In the genomic region with DNA sequence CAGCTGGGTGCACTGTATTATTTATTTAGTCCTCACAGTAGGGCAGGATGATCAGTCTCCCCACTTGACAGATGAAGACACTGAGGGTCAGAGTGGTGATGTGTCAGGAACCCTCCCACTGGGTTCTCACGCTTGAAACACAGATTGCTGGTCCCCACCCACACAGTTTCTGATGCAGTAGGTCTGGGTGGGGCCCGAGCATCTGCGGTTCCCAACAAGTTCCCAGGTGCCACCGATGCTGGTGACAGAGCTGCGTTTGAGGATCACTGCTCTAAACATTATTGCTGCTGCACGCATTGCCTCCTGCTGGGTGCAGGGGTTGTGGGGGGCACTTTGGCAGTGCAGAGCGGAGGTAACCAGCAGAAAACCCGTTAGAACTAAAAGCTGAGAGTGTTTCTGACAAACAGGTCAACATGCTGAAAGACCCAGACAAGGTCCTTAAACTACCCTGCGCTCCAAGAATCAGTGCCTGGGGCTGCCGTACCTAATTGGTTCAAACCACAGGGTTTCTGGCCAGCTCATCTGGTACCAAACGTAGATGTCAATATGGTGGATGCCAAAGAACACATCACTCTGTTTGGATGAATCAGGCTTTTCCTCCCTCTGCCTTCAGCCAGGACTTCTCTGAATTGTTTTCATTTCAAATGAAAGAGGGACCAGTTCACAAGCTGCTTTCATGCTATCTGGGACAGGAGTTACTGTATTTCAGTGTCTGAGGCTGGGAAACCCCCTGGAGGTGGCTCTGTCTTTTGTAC, we compare ENCODE assay signal across 8 cellular contexts.
DNase-seq lines count a peak whose midpoint lies in the region; ATAC-seq and TF ChIP-seq lines count a peak whose summit lies in the region.

No MANE protein-coding gene starts in this region.

- no peak overlapping the region for H4K91ac ChIP-seq in H9 (ENCODE audit: insufficient read length, low read depth, low read length)

- H3K4me1 ChIP-seq in H9 (ENCODE audit: insufficient read depth, low read length) (no peaks in the 10 kb centered on the region), upper lobe of right lung (peaks cover 36% of the 10 kb centered on the region)

- H3K23me2 ChIP-seq in H9 (ENCODE audit: insufficient read length, low read depth, low read length, poor library complexity, severe bottlenecking): no peaks in the 10 kb centered on the region

- H3K4ac ChIP-seq in H9 (ENCODE audit: low read depth, low read length): no peak overlapping the region

- no peak overlapping the region for H4K8ac ChIP-seq in H9 (replicated peaks; ENCODE audit: insufficient read length, low read depth, low read length)

- no peak overlapping the region for H3K23ac ChIP-seq in H9 (ENCODE audit: insufficient read length, low read depth, low read length)

- intact Hi-C loops in upper lobe of right lung (cut with DNase I): no loop called here
- intact Hi-C loops in left colon (cut with DNase I, micrococcal nuclease): no loop called here

- DNase-seq in AG10803 (ENCODE audit: low read depth) (peak; percentile 86), H9 (no peak), dermis microvascular lymphatic vessel endothelial cell (ENCODE audit: low read depth in 2 of 2) (peak; percentile 86 to 96), NCI-H2227 (lab: John Stamatoyannopoulos, UW; ENCODE audit: unreplicated experiment) (no peak), upper lobe of right lung (no peak), left colon (no peak)
- DNase-seq in activated CD4-positive, alpha-beta T cell treated with anti-CD3 and anti-CD28 coated beads for 48 hours: peak; percentile 67
- peak; percentile 46 to 51 for DNase-seq in stimulated activated CD4-positive, alpha-beta T cell treated with anti-CD3 and anti-CD28 coated beads, Interleukin-15, amount 100 ng/mL, for 48 hours (ENCODE audit: low read depth in 2 of 2)

- peak; percentile 13; the same call in 1 of the 2 replicates for TF ChIP-seq CTCF in AG10803 (conservative IDR thresholded peaks at IDR 0.05; ENCODE audit: low read length)
- TF ChIP-seq CTCF in H9 (conservative IDR thresholded peaks at IDR 0.05): no peak
- TF ChIP-seq CTCF in upper lobe of right lung (IDR thresholded peaks at IDR 0.05): no peak

- H2BK120ac ChIP-seq in H9 (ENCODE audit: low read depth, low read length, poor library complexity, severe bottlenecking): no peak overlapping the region

- no peak overlapping the region for H2AFZ ChIP-seq in H9 (ENCODE audit: low read length)

- H3K36me3 ChIP-seq in upper lobe of right lung: peaks cover 8% of the 10 kb centered on the region

- H3K9me3 ChIP-seq in H9 (ENCODE audit: control insufficient read depth, low read depth, low read length) (no peaks in the 10 kb centered on the region), upper lobe of right lung (no peaks in the 10 kb centered on the region)

- no peaks in the 10 kb centered on the region for H3K79me2 ChIP-seq in H9 (ENCODE audit: insufficient read depth, low read length)

- no peak overlapping the region for H3K18ac ChIP-seq in H9 (ENCODE audit: insufficient read length, low read depth, low read length)

- H2AK5ac ChIP-seq in H9 (ENCODE audit: insufficient read length, low read length): no peak overlapping the region

- no peak overlapping the region for H3T11ph ChIP-seq in H9 (ENCODE audit: low read length)

- WGBS in H9 (ENCODE audit: extremely low coverage, insufficient read length, low lambda C conversion rate): no CpG with 5 or more reads among the region's 11 CpGs

- no peak overlapping the region for H3K4me3 Mint-ChIP-seq in H9

- no peak overlapping the region for H3K4me2 ChIP-seq in H9 (ENCODE audit: insufficient read depth, insufficient read length, low read length)

- H3K27ac ChIP-seq in H9 (ENCODE audit: insufficient read length, low read depth, low read length): no peak overlapping the region
- H3K27ac ChIP-seq in upper lobe of right lung: no peak overlapping the region

- no peak for ATAC-seq in upper lobe of right lung
- no peak for ATAC-seq in left colon

- no peaks in the 10 kb centered on the region for H4K20me1 ChIP-seq in H9 (ENCODE audit: control insufficient read depth, insufficient read depth, insufficient read length)

- H3K9ac ChIP-seq in H9 (ENCODE audit: extremely low read depth, insufficient read length, low read length): no peak overlapping the region

- H3K56ac ChIP-seq in H9 (ENCODE audit: insufficient read length, low read depth, low read length): no peak overlapping the region

- H3K27ac Mint-ChIP-seq in H9: peak overlapping the region in 2 of 3 experiments; percentile 40 to 91; a peak in 3 of 7 replicates

- no peak overlapping the region for H4K5ac ChIP-seq in H9 (ENCODE audit: insufficient read length, low read depth, low read length)

- H3K36me3 Mint-ChIP-seq in H9 (ENCODE audit: insufficient read depth in 1 of 3, low read depth in 3 of 3): peaks cover 0 to 19% (median 12%) of the 10 kb centered on the region in 3 experiments; a peak in 6 of 7 replicates

- no peaks in the 10 kb centered on the region for H3K79me1 ChIP-seq in H9 (ENCODE audit: insufficient read depth, low read depth, low read length, poor library complexity, severe bottlenecking)

- no peak overlapping the region for H2BK20ac ChIP-seq in H9 (ENCODE audit: low read depth, low read length, poor library complexity, severe bottlenecking)

- H3K4me3 ChIP-seq in AG10803 (ENCODE audit: low read length) (no peak overlapping the region), upper lobe of right lung (no peak overlapping the region)

- H3K27me3 ChIP-seq in H9 (ENCODE audit: insufficient read depth, low read length) (no peaks in the 10 kb centered on the region), upper lobe of right lung (no peaks in the 10 kb centered on the region)

- H3K27me3 Mint-ChIP-seq in H9 (ENCODE audit: low read depth): no peaks in the 10 kb centered on the region

- no peak overlapping the region for H2BK15ac ChIP-seq in H9 (ENCODE audit: low read depth, low read length)

- H3K9me3 Mint-ChIP-seq in H9: no peaks in the 10 kb centered on the region; a peak in 1 of 5 replicates

- no peak overlapping the region for H2BK12ac ChIP-seq in H9 (ENCODE audit: insufficient read length, low read depth, low read length)

- H3K14ac ChIP-seq in H9 (ENCODE audit: insufficient read depth, low read length): no peak overlapping the region

- H3K4me1 Mint-ChIP-seq in H9: peaks cover 10 to 15% of the 10 kb centered on the region in 2 experiments

- no peak overlapping the region for H2BK5ac ChIP-seq in H9 (ENCODE audit: insufficient read length, low read length)

Comparison
In these comparisons a context has a peak if more than half of its experiments do, and no peak if none do; other contexts are left out.
1. DNase-seq: peak in AG10803 (single experiment), activated CD4-positive, alpha-beta T cell treated with anti-CD3 and anti-CD28 coated beads for 48 hours (single experiment), dermis microvascular lymphatic vessel endothelial cell (2 of 2) and stimulated activated CD4-positive, alpha-beta T cell treated with anti-CD3 and anti-CD28 coated beads, Interleukin-15, amount 100 ng/mL, for 48 hours (2 of 2); none in H9 (single experiment), NCI-H2227 (single experiment), upper lobe of right lung (single experiment) and left colon (0 of 2).